2 cellular contexts compared by ENCODE assay signal in genomic region chr6:25371037-25371347, GRCh38.
TF ChIP-seq lines count a peak whose summit lies in the region.

No MANE protein-coding gene starts in this region.

TF ChIP-seq in GM12878, 131 proteins besides CTCF, POLR2A, EP300 and RAD21:
- TF ChIP-seq NR2C1 (IDR thresholded peaks at IDR 0.05) (no peak), PRDM15 (CRISPR knock-in tag; IDR thresholded peaks at IDR 0.05) (no peak), ZNF274 (IDR thresholded peaks at IDR 0.05; ENCODE audit: insufficient read depth, insufficient read length) (no peak), SUZ12 (IDR thresholded peaks at IDR 0.05; ENCODE audit: unreplicated experiment) (no peak), MTA2 (IDR thresholded peaks at IDR 0.05; ENCODE audit: low read depth) (no peak), SIN3A (IDR thresholded peaks at IDR 0.05; ENCODE audit: low read depth, low read length) (no peak)

TF ChIP-seq in GM12891, 5 proteins besides CTCF, POLR2A, EP300 and RAD21:
- no peak for TF ChIP-seq PAX5 (IDR thresholded peaks at IDR 0.05; ENCODE audit: insufficient read depth, low read length, severe bottlenecking)
- TF ChIP-seq TAF1 (IDR thresholded peaks at IDR 0.05; ENCODE audit: low read depth, low read length), result no peak
- TF ChIP-seq SPI1 (IDR thresholded peaks at IDR 0.05; ENCODE audit: low read depth, low read length), result no peak
- TF ChIP-seq POLR2AphosphoS5 (IDR thresholded peaks at IDR 0.05; ENCODE audit: low read depth, low read length), result no peak
- no peak for TF ChIP-seq POU2F2 (IDR thresholded peaks at IDR 0.05; ENCODE audit: low read depth, low read length)
